ENCODE assay signal across 2 cellular contexts in genomic region chr12:130462558-130462924, GRCh38.
TF ChIP-seq lines count a peak whose summit lies in the region.

No MANE protein-coding gene starts in this region.

TF ChIP-seq in A549, 52 proteins besides CTCF, POLR2A, EP300 and RAD21:
- TF ChIP-seq HEYL (CRISPR knock-in tag; IDR thresholded peaks at IDR 0.05): no peak
- TF ChIP-seq NPAS2 (CRISPR knock-in tag; IDR thresholded peaks at IDR 0.05; ENCODE audit: borderline replicate concordance): no peak
- TF ChIP-seq MAX (IDR thresholded peaks at IDR 0.05): no peak
- no peak for TF ChIP-seq BCL3 (IDR thresholded peaks at IDR 0.05)
- TF ChIP-seq RFX5 (IDR thresholded peaks at IDR 0.05): no peak
- TF ChIP-seq USF2 (IDR thresholded peaks at IDR 0.05): no peak

TF ChIP-seq in H1, 55 proteins besides CTCF, POLR2A, EP300 and RAD21:
- TF ChIP-seq EGR1 (IDR thresholded peaks at IDR 0.05; ENCODE audit: borderline replicate concordance, low read depth, low read length): no peak
